Comparison of ENCODE assay signal across 8 cellular contexts in genomic region chr1:45552309-45552708, GRCh38. TPM values are rescaled to one million over a fixed set of nuclear protein-coding genes. Genes with fewer than 3 reads are reported as not detected.
A peak's percentile ranks its signal among the peaks of the same experiment; 100 is the strongest.
DNase-seq lines count a peak whose midpoint lies in the region; ATAC-seq and TF ChIP-seq lines count a peak whose summit lies in the region.

No MANE protein-coding gene starts in this region.

- no peak for DNase-seq in CD4-positive, CD25-positive, alpha-beta regulatory T cell
- no peak for DNase-seq in WTC11 (ENCODE audit: low spot score)
- DNase-seq in NCI-H1694 treated with DMSO at 0.1 percent for 48 hours (lab: John Stamatoyannopoulos, UW), result no peak
- DNase-seq in HCEC 1CT, result no peak

- H3K9ac ChIP-seq in HUES64 (ENCODE audit: low read depth, low read length) (no peak overlapping the region), liver (ENCODE audit: low read depth in 1 of 2, low read length in 2 of 2) (peak overlapping the region in 1 of 2 donors; percentile 76)

- H3K27me3 Mint-ChIP-seq in CD4-positive, CD25-positive, alpha-beta regulatory T cell, result no peaks in the 10 kb centered on the region
- H3K27me3 Mint-ChIP-seq in WTC11 (ENCODE audit: low read depth), result no peaks in the 10 kb centered on the region

- peak overlapping the region; percentile 4 to 94 (median 6) for H3K4me3 Mint-ChIP-seq in CD4-positive, CD25-positive, alpha-beta regulatory T cell
- H3K4me3 Mint-ChIP-seq in WTC11, result peak overlapping the region; percentile 92

- 91% methylated on average over 1 of the region's 1 CpG for WGBS in HUES64
- 27% methylated on average over 1 of the region's 1 CpG for WGBS in liver

- no peaks in the 10 kb centered on the region for H3K9me3 ChIP-seq in CD4-positive, CD25-positive, alpha-beta regulatory T cell (ENCODE audit: control insufficient read depth in 2 of 2, low read length in 2 of 2)
- H3K9me3 ChIP-seq in HUES64 (ENCODE audit: insufficient read depth, low read depth, low read length) (no peaks in the 10 kb centered on the region), liver (ENCODE audit: control insufficient read depth in 4 of 4, low read length in 3 of 4) (no peaks in the 10 kb centered on the region)

- TF ChIP-seq CTCF in WTC11 (IDR thresholded peaks at IDR 0.05), result no peak
- TF ChIP-seq CTCF in liver (IDR thresholded peaks at IDR 0.05; ENCODE audit: low read depth, low read length, missing input control), result no peak

- H3K4me1 ChIP-seq in CD4-positive, CD25-positive, alpha-beta regulatory T cell (ENCODE audit: control insufficient read depth, insufficient read depth, low read length, poor library complexity, severe bottlenecking), result peaks cover 20% of the 10 kb centered on the region
- peaks cover 7% of the 10 kb centered on the region for H3K4me1 ChIP-seq in HUES64 (ENCODE audit: insufficient read depth, low read length)
- H3K4me1 ChIP-seq in liver (ENCODE audit: control insufficient read depth in 4 of 4, insufficient read depth in 4 of 4, low read length in 3 of 4), result peaks cover 0 to 36% (median 22%) of the 10 kb centered on the region in 4 donors

- peak overlapping the region in 2 of 3 donors; percentile 48 to 55 for H3K27ac Mint-ChIP-seq in CD4-positive, CD25-positive, alpha-beta regulatory T cell
- peak overlapping the region; percentile 46; the same call in 1 of the 2 replicates for H3K27ac Mint-ChIP-seq in WTC11

- H3K27me3 ChIP-seq in CD4-positive, CD25-positive, alpha-beta regulatory T cell (ENCODE audit: control insufficient read depth, insufficient read depth, low read length), result no peaks in the 10 kb centered on the region
- H3K27me3 ChIP-seq in HUES64 (ENCODE audit: insufficient read depth, low read length) (no peaks in the 10 kb centered on the region), liver (ENCODE audit: control insufficient read depth in 4 of 4, insufficient read depth in 4 of 4, low read length in 3 of 4) (no peaks in the 10 kb centered on the region)

- CTCF ChIA-PET in WTC11 (lab: Charles Lee), result interaction anchor here (2.9 kb wide), 1 partner anchor 18 kb away, joined by 17 read pairs; no protein-coding TSS in a partner anchor

- peaks cover 0 to 1% (median 0%) of the 10 kb centered on the region in 7 donors for H3K9me3 Mint-ChIP-seq in CD4-positive, CD25-positive, alpha-beta regulatory T cell
- H3K9me3 Mint-ChIP-seq in WTC11, result no peaks in the 10 kb centered on the region

- ATAC-seq in CD4-positive, CD25-positive, alpha-beta regulatory T cell (ENCODE audit: low read depth in 2 of 2), result no peak
- ATAC-seq in WTC11 (no peak), GM18511 (IDR thresholded peaks at IDR 0.05; ENCODE audit: unreplicated experiment) (no peak), GM19328 (IDR thresholded peaks at IDR 0.05; ENCODE audit: unreplicated experiment) (no peak)

- no peak overlapping the region for H3K27ac ChIP-seq in CD4-positive, CD25-positive, alpha-beta regulatory T cell (ENCODE audit: insufficient read depth, low read length, poor library complexity, severe bottlenecking)
- H3K27ac ChIP-seq in HUES64 (ENCODE audit: low read depth, low read length) (no peak overlapping the region), liver (ENCODE audit: low read depth in 1 of 2, low read length in 2 of 2) (peak overlapping the region; percentile 14 to 62)

- POLR2A ChIA-PET in WTC11 (lab: Charles Lee), result interaction anchor here (1.9 to 2.6 kb wide), 2 partner anchors 31 to 33 kb away, joined by 16 to 27 read pairs; partner anchors contain the start of gene PRDX1

- peak in 1 of 2 donors; percentile 7 for TF ChIP-seq RAD21 in liver (IDR thresholded peaks at IDR 0.05)

- no peak overlapping the region for H3K4me3 ChIP-seq in CD4-positive, CD25-positive, alpha-beta regulatory T cell (ENCODE audit: low read depth, low read length)
- H3K4me3 ChIP-seq in HUES64 (ENCODE audit: low read length), result peak overlapping the region; percentile 83; the same call in 1 of the 2 replicates
- H3K4me3 ChIP-seq in liver (ENCODE audit: low read depth in 1 of 3, low read length in 3 of 3), result peak overlapping the region in 2 of 3 donors; percentile 68 to 74

- H3K4me1 Mint-ChIP-seq in CD4-positive, CD25-positive, alpha-beta regulatory T cell, result peaks cover 10 to 30% (median 16%) of the 10 kb centered on the region in 4 donors
- H3K4me1 Mint-ChIP-seq in WTC11, result peaks cover 15% of the 10 kb centered on the region

- H3K36me3 Mint-ChIP-seq in CD4-positive, CD25-positive, alpha-beta regulatory T cell, result peaks cover 5% of the 10 kb centered on the region
- H3K36me3 Mint-ChIP-seq in WTC11, result peaks cover 30% of the 10 kb centered on the region

- no peaks in the 10 kb centered on the region for H3K36me3 ChIP-seq in CD4-positive, CD25-positive, alpha-beta regulatory T cell (ENCODE audit: control insufficient read depth, insufficient read depth, low read length)
- H3K36me3 ChIP-seq in HUES64 (ENCODE audit: insufficient read depth, low read length) (peaks cover 41% of the 10 kb centered on the region), liver (ENCODE audit: control insufficient read depth in 4 of 4, insufficient read depth in 3 of 4, low read depth in 1 of 4, low read length in 3 of 4) (peaks cover 0 to 6% (median 2%) of the 10 kb centered on the region in 4 donors)

TF ChIP-seq in WTC11, 78 proteins besides CTCF, POLR2A, EP300 and RAD21 (continues in another document):
- TF ChIP-seq GRHL2 (CRISPR knock-in tag; IDR thresholded peaks at IDR 0.05; ENCODE audit: insufficient replicate concordance, severe bottlenecking) (no peak), GTF2I (CRISPR knock-in tag; conservative IDR thresholded peaks at IDR 0.05) (no peak)
- TF ChIP-seq, protein P1, sequence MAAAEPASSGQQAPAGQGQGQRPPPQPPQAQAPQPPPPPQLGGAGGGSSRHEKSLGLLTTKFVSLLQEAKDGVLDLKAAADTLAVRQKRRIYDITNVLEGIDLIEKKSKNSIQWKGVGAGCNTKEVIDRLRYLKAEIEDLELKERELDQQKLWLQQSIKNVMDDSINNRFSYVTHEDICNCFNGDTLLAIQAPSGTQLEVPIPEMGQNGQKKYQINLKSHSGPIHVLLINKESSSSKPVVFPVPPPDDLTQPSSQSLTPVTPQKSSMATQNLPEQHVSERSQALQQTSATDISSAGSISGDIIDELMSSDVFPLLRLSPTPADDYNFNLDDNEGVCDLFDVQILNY (CRISPR knock-in tag; IDR thresholded peaks at IDR 0.05), result no peak

TF ChIP-seq in liver, 16 proteins besides CTCF, POLR2A, EP300 and RAD21 (continues in another document):
- no peak for TF ChIP-seq TAF1 (conservative IDR thresholded peaks at IDR 0.05)
- TF ChIP-seq HNF4A (conservative IDR thresholded peaks at IDR 0.05), result peak; percentile 45
- TF ChIP-seq, protein P2, sequence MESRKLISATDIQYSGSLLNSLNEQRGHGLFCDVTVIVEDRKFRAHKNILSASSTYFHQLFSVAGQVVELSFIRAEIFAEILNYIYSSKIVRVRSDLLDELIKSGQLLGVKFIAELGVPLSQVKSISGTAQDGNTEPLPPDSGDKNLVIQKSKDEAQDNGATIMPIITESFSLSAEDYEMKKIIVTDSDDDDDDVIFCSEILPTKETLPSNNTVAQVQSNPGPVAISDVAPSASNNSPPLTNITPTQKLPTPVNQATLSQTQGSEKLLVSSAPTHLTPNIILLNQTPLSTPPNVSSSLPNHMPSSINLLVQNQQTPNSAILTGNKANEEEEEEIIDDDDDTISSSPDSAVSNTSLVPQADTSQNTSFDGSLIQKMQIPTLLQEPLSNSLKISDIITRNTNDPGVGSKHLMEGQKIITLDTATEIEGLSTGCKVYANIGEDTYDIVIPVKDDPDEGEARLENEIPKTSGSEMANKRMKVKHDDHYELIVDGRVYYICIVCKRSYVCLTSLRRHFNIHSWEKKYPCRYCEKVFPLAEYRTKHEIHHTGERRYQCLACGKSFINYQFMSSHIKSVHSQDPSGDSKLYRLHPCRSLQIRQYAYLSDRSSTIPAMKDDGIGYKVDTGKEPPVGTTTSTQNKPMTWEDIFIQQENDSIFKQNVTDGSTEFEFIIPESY (IDR thresholded peaks at IDR 0.05), result no peak

RNA-seq across cellular contexts. Expression of gene AKR1A1, which starts 1.7 kb away (rescaled TPM):
- total RNA-seq in CD4-positive, CD25-positive, alpha-beta regulatory T cell, result 53.1 TPM
- 100 to 1,000 TPM in 2 of 4 donors, 10 to 100 TPM in 2; 78.7 to 117 (median 97.0) TPM for polyA plus RNA-seq in CD4-positive, CD25-positive, alpha-beta regulatory T cell
- polyA plus RNA-seq in HUES64 (2013, experiment 1 of 2), result 165 TPM
- 188 TPM for polyA plus RNA-seq in HUES64 (2013, experiment 2 of 2)
- total RNA-seq in WTC11 (2021), result 338 to 380 TPM (median 371 TPM) in 3 replicates
- 100 to 1,000 TPM in 1 of 2 donors, 10 to 100 TPM in 1; 86.3 to 240 TPM for total RNA-seq in liver
- 100 to 1,000 TPM; 195 to 253 TPM for polyA plus RNA-seq in liver

RNA-seq across cellular contexts. Expression of gene PRDX1, which starts 30.6 kb away (rescaled TPM):
- 96.7 TPM for total RNA-seq in CD4-positive, CD25-positive, alpha-beta regulatory T cell
- 100 to 1,000 TPM; 287 to 384 (median 351) TPM for polyA plus RNA-seq in CD4-positive, CD25-positive, alpha-beta regulatory T cell
- 869 TPM for polyA plus RNA-seq in HUES64 (2013, experiment 1 of 2)
- 854 TPM for polyA plus RNA-seq in HUES64 (2013, experiment 2 of 2)
- total RNA-seq in WTC11 (2021) (1,102 to 1,197 TPM (median 1,130 TPM) in 3 replicates), liver (100 to 1,000 TPM; 270 to 286 TPM)
- polyA plus RNA-seq in liver, result 100 to 1,000 TPM; 508 to 623 TPM

RNA-seq across cellular contexts. Expression of gene NASP, which starts 31.5 kb away (rescaled TPM):
- 147 TPM for total RNA-seq in CD4-positive, CD25-positive, alpha-beta regulatory T cell
- 10 to 100 TPM; 77.8 to 88.3 (median 80.7) TPM for polyA plus RNA-seq in CD4-positive, CD25-positive, alpha-beta regulatory T cell
- polyA plus RNA-seq in HUES64 (2013, experiment 1 of 2), result 490 TPM
- 517 TPM for polyA plus RNA-seq in HUES64 (2013, experiment 2 of 2)
- 488 to 535 TPM (median 489 TPM) in 3 replicates for total RNA-seq in WTC11 (2021)
- 10 to 100 TPM; 44.4 to 74.9 TPM for total RNA-seq in liver
- polyA plus RNA-seq in liver, result 10 to 100 TPM; 24.9 to 34.9 TPM

RNA-seq across cellular contexts. Expression of gene MMACHC, which starts 52.2 kb away (rescaled TPM):
- 0.84 TPM for total RNA-seq in CD4-positive, CD25-positive, alpha-beta regulatory T cell
- under 1 TPM in 3 of 4 donors, not detected in 1; 0.09 to 0.33 (median 0.14) TPM for polyA plus RNA-seq in CD4-positive, CD25-positive, alpha-beta regulatory T cell
- polyA plus RNA-seq in HUES64 (2013, experiment 1 of 2), result 6.7 TPM
- 7.1 TPM for polyA plus RNA-seq in HUES64 (2013, experiment 2 of 2)
- 8.4 to 10.1 TPM (median 8.5 TPM) in 3 replicates for total RNA-seq in WTC11 (2021)
- 10 to 100 TPM in 1 of 2 donors, 1 to 10 TPM in 1; 2.2 to 12.5 TPM for total RNA-seq in liver
- polyA plus RNA-seq in liver, result 10 to 100 TPM; 11.7 to 19.2 TPM

RNA-seq across cellular contexts. Expression of gene CCDC163, which starts 52.4 kb away (rescaled TPM):
- 0.89 TPM for total RNA-seq in CD4-positive, CD25-positive, alpha-beta regulatory T cell
- 1 to 10 TPM; 1.9 to 8.8 (median 5.6) TPM for polyA plus RNA-seq in CD4-positive, CD25-positive, alpha-beta regulatory T cell
- polyA plus RNA-seq in HUES64 (2013, experiment 1 of 2), result 1.0 TPM
- polyA plus RNA-seq in HUES64 (2013, experiment 2 of 2), result 1.2 TPM
- total RNA-seq in WTC11 (2021) (1.9 to 3.6 TPM (median 2.1 TPM) in 3 replicates), liver (under 1 TPM; 0.84 to 0.89 TPM)
- polyA plus RNA-seq in liver, result 1 to 10 TPM in 1 of 2 donors, under 1 TPM in 1; 0.56 to 1.2 TPM

Comparison
In these comparisons a context has a peak if more than half of its experiments do, and no peak if none do; other contexts are left out.
1. H3K27ac ChIP-seq: peak in liver (2 of 2); none in CD4-positive, CD25-positive, alpha-beta regulatory T cell (single experiment) and HUES64 (single experiment).